ENCODE assay signal across 15 cellular contexts in the genomic region with DNA sequence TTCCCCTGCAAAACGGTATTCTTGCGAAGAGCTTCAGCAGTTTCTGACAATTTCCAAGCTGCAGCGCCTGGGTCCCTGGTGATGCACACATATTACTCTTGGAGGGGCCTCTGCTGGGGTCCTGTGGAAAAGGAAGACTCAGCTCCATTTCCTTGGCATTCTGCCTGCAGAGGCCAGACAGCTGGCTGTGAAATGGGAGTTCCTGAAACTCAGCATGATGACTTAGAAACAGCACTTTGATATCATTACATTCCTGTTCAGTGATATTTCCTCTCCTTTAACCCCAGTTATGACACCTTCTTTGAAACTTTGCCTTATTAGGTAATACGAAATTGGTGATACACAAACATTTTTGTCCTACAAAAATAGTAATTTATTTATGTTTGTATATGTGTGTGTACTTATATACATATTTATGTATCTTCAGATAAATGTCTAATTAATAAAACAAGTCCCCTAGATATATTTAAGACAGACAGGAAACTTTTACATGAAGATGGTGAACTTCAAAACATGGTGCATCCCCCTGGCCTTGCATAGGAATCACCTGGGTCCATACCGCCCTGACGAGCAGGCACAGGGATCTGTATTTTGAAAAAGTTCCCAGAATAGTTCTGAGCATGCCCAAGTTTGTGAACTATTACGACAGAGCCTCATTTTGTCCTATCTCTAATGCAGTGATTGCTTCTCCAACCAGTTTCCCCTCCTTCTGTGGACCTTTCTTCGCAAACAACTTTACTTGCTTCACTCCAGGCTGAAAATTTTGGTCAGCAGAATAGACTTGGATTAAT.
DNase-seq lines count a peak whose midpoint lies in the region; ATAC-seq, FAIRE-seq and TF ChIP-seq lines count a peak whose summit lies in the region.
"Had no signal": no experiment of that assay in that cellular context is flagged by ENCODE, and none has a peak within 500 bp of the region (broad histone marks: within the 10 kb centered on the region; RNA-seq: fewer than 3 reads in every experiment).

No MANE protein-coding gene starts in this region.

- H3K9ac ChIP-seq in SK-N-SH = no peak overlapping the region

- H3K4me3 Mint-ChIP-seq in naive thymus-derived CD8-positive, alpha-beta T cell = no peak overlapping the region
- H3K4me3 Mint-ChIP-seq: activated B cell treated with CpG ODN at 0.5 μM for 24 hours, memory B cell had no signal

- intact Hi-C loops in esophagus squamous epithelium (cut with DNase I) = no loop called here

- H3K36me3 ChIP-seq in SK-N-SH (replicated peaks in 1 of 2; ENCODE audit: control insufficient read depth in 1 of 2, insufficient read depth in 2 of 2, low read length in 1 of 2) (no peaks in the 10 kb centered on the region), RWPE2 (ENCODE audit: low read depth) (no peaks in the 10 kb centered on the region), small intestine (ENCODE audit: control insufficient read depth in 2 of 2, insufficient read depth in 2 of 2, low read length in 2 of 2) (no peaks in the 10 kb centered on the region), esophagus squamous epithelium (no peaks in the 10 kb centered on the region)

- H3K4me3 ChIP-seq in SK-N-SH (ENCODE audit: low read depth in 2 of 2, low read length in 1 of 2) = no peak overlapping the region
- no peak overlapping the region for H3K4me3 ChIP-seq in RWPE2 (ENCODE audit: severe bottlenecking)
- H3K4me3 ChIP-seq in fibroblast of the aortic adventitia (ENCODE audit: low read depth, low read length) = no peak overlapping the region
- no peak overlapping the region for H3K4me3 ChIP-seq in small intestine (ENCODE audit: low read depth in 1 of 2, low read length in 2 of 2)
- H3K4me3 ChIP-seq in esophagus squamous epithelium = no peak overlapping the region

- TF ChIP-seq CTCF in SK-N-SH (IDR thresholded peaks at IDR 0.05) = no peak
- TF ChIP-seq CTCF in RWPE2 (IDR thresholded peaks at IDR 0.05; ENCODE audit: poor library complexity, severe bottlenecking) = no peak
- TF ChIP-seq CTCF in fibroblast of the aortic adventitia (IDR thresholded peaks at IDR 0.05; ENCODE audit: insufficient read depth, low read length) = no peak
- no peak for TF ChIP-seq CTCF in esophagus squamous epithelium (IDR thresholded peaks at IDR 0.05)

- no peaks in the 10 kb centered on the region for H3K9me3 Mint-ChIP-seq in naive thymus-derived CD8-positive, alpha-beta T cell
- H3K9me3 Mint-ChIP-seq: activated B cell treated with CpG ODN at 0.5 μM for 24 hours, memory B cell had no signal

- H3K36me3 Mint-ChIP-seq in naive thymus-derived CD8-positive, alpha-beta T cell = no peaks in the 10 kb centered on the region
- H3K36me3 Mint-ChIP-seq: memory B cell had no signal

- POLR2A ChIA-PET in SK-N-SH (lab: Yijun Ruan, JAX) = no interaction called here
- POLR2A ChIA-PET in naive thymus-derived CD8-positive, alpha-beta T cell (lab: Charles Lee) = no interaction called here

- no peak overlapping the region for H3K27ac Mint-ChIP-seq in naive thymus-derived CD8-positive, alpha-beta T cell
- H3K27ac Mint-ChIP-seq: activated B cell treated with CpG ODN at 0.5 μM for 24 hours, memory B cell had no signal

- H3F3A ChIP-seq in SK-N-SH (replicated peaks; ENCODE audit: insufficient read depth) = peaks cover 16% of the 10 kb centered on the region

- ATAC-seq in SK-N-SH treated with all-trans-retinoic acid at 6 μM for 48 hours (no peak), RWPE2 (ENCODE audit: low read depth) (peak; percentile 37; the same call in 2 of the 3 replicates), HG03354 (IDR thresholded peaks at IDR 0.05; ENCODE audit: poor library complexity, severe bottlenecking, unreplicated experiment) (no peak)
- no peak for ATAC-seq in naive thymus-derived CD8-positive, alpha-beta T cell

- H3K4me1 Mint-ChIP-seq in naive thymus-derived CD8-positive, alpha-beta T cell = no peaks in the 10 kb centered on the region
- H3K4me1 Mint-ChIP-seq: activated B cell treated with CpG ODN at 0.5 μM for 24 hours, memory B cell had no signal

- FAIRE-seq in small intestine (lab: Jason Lieb, UNC) = no peak

- H4K20me1 ChIP-seq in SK-N-SH (ENCODE audit: insufficient read depth) = 0 out of 2 replicates have a peak, but pooled peaks cover 3% of the 10 kb centered on the region

- no peaks in the 10 kb centered on the region for H3K9me3 ChIP-seq in SK-N-SH
- no peaks in the 10 kb centered on the region for H3K9me3 ChIP-seq in RWPE2 (ENCODE audit: severe bottlenecking)
- no peaks in the 10 kb centered on the region for H3K9me3 ChIP-seq in small intestine (ENCODE audit: control insufficient read depth, low read depth)
- H3K9me3 ChIP-seq in esophagus squamous epithelium = no peaks in the 10 kb centered on the region

- CTCF ChIA-PET in SK-N-SH (lab: Yijun Ruan, JAX) = interaction anchor here (0.8 to 1.7 kb wide), 4 partner anchors 9 to 152 kb away, joined by 3 to 4 read pairs (median 3); no protein-coding TSS in a partner anchor

- no peak for DNase-seq in SK-N-SH
- no peak for DNase-seq in RWPE2 (ENCODE audit: low spot score)
- peak; percentile 37 for DNase-seq in fibroblast of the aortic adventitia (ENCODE audit: low read depth)
- peak; percentile 30 for DNase-seq in small intestine
- no peak for DNase-seq in naive thymus-derived CD8-positive, alpha-beta T cell
- no peak for DNase-seq in esophagus squamous epithelium (lab: John Stamatoyannopoulos, UW)
- DNase-seq: activated B cell treated with CpG ODN at 0.5 μM for 24 hours; activated CD8-positive, alpha-beta memory T cell treated with anti-CD3 and anti-CD28 coated beads, Interleukin-2, amount 50 U/mL, for 48 hours; activated naive CD4-positive, alpha-beta T cell treated with anti-CD3 and anti-CD28 coated beads, Interleukin-2, amount 50 U/mL, for 16 hours; NCI-H2029 had no signal

- WGBS in SK-N-SH (ENCODE audit: low lambda C conversion rate) = 76% methylated on average over 8 of the region's 8 CpGs
- 68 to 76% (median 72%) methylated on average over 8 of the region's 8 CpGs for WGBS in small intestine, 3 donors
- 75 to 78% methylated on average over 7 to 8 of the region's 8 CpGs for WGBS in esophagus squamous epithelium, 2 donors

- no peak for TF ChIP-seq POLR2A in esophagus squamous epithelium (IDR thresholded peaks at IDR 0.05)

- peaks cover 5 to 27% of the 10 kb centered on the region in 2 experiments for H3K4me1 ChIP-seq in SK-N-SH (ENCODE audit: control insufficient read depth in 1 of 2, insufficient read depth in 2 of 2, low read depth in 1 of 2, low read length in 1 of 2)
- H3K4me1 ChIP-seq in RWPE2 (ENCODE audit: insufficient read depth, poor library complexity, severe bottlenecking) = peaks cover 48% of the 10 kb centered on the region
- no peaks in the 10 kb centered on the region for H3K4me1 ChIP-seq in small intestine (ENCODE audit: control insufficient read depth in 2 of 2, insufficient read depth in 1 of 2, low read depth in 1 of 2, low read length in 1 of 2)
- peaks cover 0 to 14% (median 5%) of the 10 kb centered on the region in 3 donors for H3K4me1 ChIP-seq in esophagus squamous epithelium

- TF ChIP-seq RAD21 in SK-N-SH (IDR thresholded peaks at IDR 0.05; ENCODE audit: low read length) = no peak

- peaks cover 7% of the 10 kb centered on the region; the same call in 1 of the 2 replicates for H3K79me2 ChIP-seq in SK-N-SH (ENCODE audit: insufficient read depth)

- no peak overlapping the region for H3K4me2 ChIP-seq in SK-N-SH

- no peak overlapping the region for H2AFZ ChIP-seq in SK-N-SH (ENCODE audit: low read depth)

- H3K27me3 ChIP-seq in SK-N-SH (ENCODE audit: insufficient read depth) (no peaks in the 10 kb centered on the region), RWPE2 (ENCODE audit: insufficient read depth, poor library complexity, severe bottlenecking) (no peaks in the 10 kb centered on the region), small intestine (ENCODE audit: control insufficient read depth in 2 of 2, insufficient read depth in 2 of 2, low read length in 2 of 2) (no peaks in the 10 kb centered on the region), esophagus squamous epithelium (no peaks in the 10 kb centered on the region)

- no peak overlapping the region for H3K27ac ChIP-seq in SK-N-SH (ENCODE audit: low read depth in 2 of 2, low read length in 1 of 2)
- peak overlapping the region; percentile 77 for H3K27ac ChIP-seq in RWPE2 (ENCODE audit: poor library complexity, severe bottlenecking)
- H3K27ac ChIP-seq in small intestine (ENCODE audit: low read depth in 1 of 2, low read length in 1 of 2) = no peak overlapping the region
- no peak overlapping the region for H3K27ac ChIP-seq in esophagus squamous epithelium
- H3K27ac ChIP-seq: epithelial cell of prostate, HL-60 had no signal

- no peak for TF ChIP-seq EP300 in SK-N-SH (IDR thresholded peaks at IDR 0.05; ENCODE audit: borderline replicate concordance in 1 of 2, low read depth in 1 of 2, low read length in 1 of 2)

- H3K9me2 ChIP-seq in SK-N-SH = no peaks in the 10 kb centered on the region

- H3K27me3 Mint-ChIP-seq in naive thymus-derived CD8-positive, alpha-beta T cell = peaks cover 1 to 15% (median 8%) of the 10 kb centered on the region in 5 donors
- H3K27me3 Mint-ChIP-seq: activated B cell treated with CpG ODN at 0.5 μM for 24 hours had no signal

TF ChIP-seq in SK-N-SH, 30 proteins besides CTCF, POLR2A, EP300 and RAD21 (continues in another document):
- TF ChIP-seq MXI1 (IDR thresholded peaks at IDR 0.05; ENCODE audit: low read depth, low read length) (no peak), FOSL2 (IDR thresholded peaks at IDR 0.05; ENCODE audit: borderline replicate concordance, low read depth) (no peak)
- TF ChIP-seq, protein P1, sequence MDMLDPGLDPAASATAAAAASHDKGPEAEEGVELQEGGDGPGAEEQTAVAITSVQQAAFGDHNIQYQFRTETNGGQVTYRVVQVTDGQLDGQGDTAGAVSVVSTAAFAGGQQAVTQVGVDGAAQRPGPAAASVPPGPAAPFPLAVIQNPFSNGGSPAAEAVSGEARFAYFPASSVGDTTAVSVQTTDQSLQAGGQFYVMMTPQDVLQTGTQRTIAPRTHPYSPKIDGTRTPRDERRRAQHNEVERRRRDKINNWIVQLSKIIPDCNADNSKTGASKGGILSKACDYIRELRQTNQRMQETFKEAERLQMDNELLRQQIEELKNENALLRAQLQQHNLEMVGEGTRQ (IDR thresholded peaks at IDR 0.05; ENCODE audit: borderline replicate concordance, low read depth, low read length) = no peak

TF ChIP-seq in SK-N-SH treated with all-trans-retinoic acid at 6 μM for 48 hours, 23 proteins besides CTCF, POLR2A, EP300 and RAD21:
- no peak for TF ChIP-seq ZFP30 (CRISPR knock-in tag; IDR thresholded peaks at IDR 0.05)
- TF ChIP-seq ZNF8 (CRISPR knock-in tag; IDR thresholded peaks at IDR 0.05) = no peak
- TF ChIP-seq, protein P2, sequence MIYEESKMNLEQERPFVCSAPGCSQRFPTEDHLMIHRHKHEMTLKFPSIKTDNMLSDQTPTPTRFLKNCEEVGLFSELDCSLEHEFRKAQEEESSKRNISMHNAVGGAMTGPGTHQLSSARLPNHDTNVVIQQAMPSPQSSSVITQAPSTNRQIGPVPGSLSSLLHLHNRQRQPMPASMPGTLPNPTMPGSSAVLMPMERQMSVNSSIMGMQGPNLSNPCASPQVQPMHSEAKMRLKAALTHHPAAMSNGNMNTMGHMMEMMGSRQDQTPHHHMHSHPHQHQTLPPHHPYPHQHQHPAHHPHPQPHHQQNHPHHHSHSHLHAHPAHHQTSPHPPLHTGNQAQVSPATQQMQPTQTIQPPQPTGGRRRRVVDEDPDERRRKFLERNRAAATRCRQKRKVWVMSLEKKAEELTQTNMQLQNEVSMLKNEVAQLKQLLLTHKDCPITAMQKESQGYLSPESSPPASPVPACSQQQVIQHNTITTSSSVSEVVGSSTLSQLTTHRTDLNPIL (CRISPR knock-in tag; IDR thresholded peaks at IDR 0.05; ENCODE audit: low read depth) = no peak

Comparison
In these comparisons a context has a peak if more than half of its experiments do, and no peak if none do; other contexts are left out.
1. DNase-seq: peak in fibroblast of the aortic adventitia (single experiment) and small intestine (single experiment); none in SK-N-SH (single experiment), RWPE2 (single experiment), naive thymus-derived CD8-positive, alpha-beta T cell (0 of 10) and esophagus squamous epithelium (single experiment).